ENCODE assay signal across 8 cellular contexts in the genomic region with DNA sequence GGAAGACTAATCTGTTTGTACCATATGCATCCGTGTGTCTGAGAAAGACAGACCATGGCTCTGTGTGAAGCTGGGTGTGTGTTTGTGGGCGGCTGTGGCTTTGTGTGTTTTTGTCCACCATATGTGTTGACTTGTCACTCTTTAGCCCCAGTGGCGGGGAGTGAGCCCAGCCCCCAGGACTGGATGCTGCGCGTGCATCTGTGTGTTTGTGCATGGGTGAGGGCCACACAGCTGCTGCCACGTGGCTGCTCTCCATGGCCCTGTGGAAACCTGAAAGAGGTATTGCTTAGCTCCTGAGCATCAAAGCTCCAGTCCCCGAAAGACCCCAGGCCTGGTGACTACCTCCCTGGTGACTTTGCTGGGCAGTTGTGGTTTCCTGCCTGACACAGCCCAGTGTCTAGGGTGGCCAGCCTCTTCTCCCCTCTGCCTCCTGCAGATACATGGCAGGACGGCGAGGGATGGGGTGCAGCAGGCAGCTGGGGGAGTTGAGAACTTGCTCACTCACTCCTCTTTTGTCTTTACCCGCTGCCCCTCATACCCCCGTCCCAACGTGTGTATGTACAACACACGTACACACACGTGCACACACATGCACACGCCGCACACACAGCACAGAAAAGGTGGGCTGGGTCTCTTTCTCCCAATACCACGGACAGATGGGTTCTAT. TPM values are rescaled to one million over a fixed set of nuclear protein-coding genes. Genes with fewer than 3 reads are reported as not detected.
DNase-seq lines count a peak whose midpoint lies in the region; ATAC-seq, FAIRE-seq and TF ChIP-seq lines count a peak whose summit lies in the region.

No MANE protein-coding gene starts in this region.

- H3K9me3 ChIP-seq in HCT116 (ENCODE audit: control insufficient read depth in 1 of 2, insufficient read depth in 1 of 2, low read depth in 1 of 2, low read length in 2 of 2) = no peaks in the 10 kb centered on the region
- H3K9me3 ChIP-seq in adipocyte (ENCODE audit: control insufficient read depth, low read length) = no peaks in the 10 kb centered on the region
- H3K9me3 ChIP-seq in iPS-18c (ENCODE audit: control insufficient read depth, insufficient read depth, low read length) = peaks cover 3% of the 10 kb centered on the region
- no peaks in the 10 kb centered on the region for H3K9me3 ChIP-seq in skeletal muscle tissue (ENCODE audit: control insufficient read depth in 3 of 3, low read length in 3 of 3)

- H3K36me3 ChIP-seq in HCT116 (ENCODE audit: control insufficient read depth in 1 of 2, insufficient read depth in 2 of 2, low read length in 2 of 2) (no peaks in the 10 kb centered on the region), adipocyte (ENCODE audit: control insufficient read depth, insufficient read depth, low read length, severe bottlenecking) (no peaks in the 10 kb centered on the region), skeletal muscle tissue (ENCODE audit: control insufficient read depth in 3 of 3, insufficient read depth in 3 of 3, low read length in 3 of 3) (no peaks in the 10 kb centered on the region)

- H3K9me2 ChIP-seq in HCT116 (ENCODE audit: insufficient read depth) = no peaks in the 10 kb centered on the region

- no peak for FAIRE-seq in GM12892 (lab: Jason Lieb, UNC)

- H4K20me1 ChIP-seq in HCT116 (ENCODE audit: insufficient read depth) = no peaks in the 10 kb centered on the region

- TF ChIP-seq RAD21 in HCT116 (IDR thresholded peaks at IDR 0.05; ENCODE audit: low read depth) = no peak

- TF ChIP-seq CTCF in HCT116 (IDR thresholded peaks at IDR 0.05 in 2 of 3, conservative IDR thresholded peaks at IDR 0.05 in 1 of 3; ENCODE audit: borderline replicate concordance in 1 of 3, insufficient read depth in 1 of 3, low read depth in 2 of 3, low read length in 2 of 3) = no peak

- intact Hi-C loops in HCT116 (cut with micrococcal nuclease) = no loop called here

- no TSS peak for BruUV-seq in HCT116 (replicated peaks; lab: Mats Ljungman, UMichigan)

- no peak overlapping the region for H3K9ac ChIP-seq in HCT116 (ENCODE audit: low read length)
- H3K9ac ChIP-seq in adipocyte (ENCODE audit: low read length) = peak overlapping the region; percentile 79
- peak overlapping the region in 1 of 3 donors; percentile 33 for H3K9ac ChIP-seq in skeletal muscle tissue (ENCODE audit: low read depth in 1 of 3, low read length in 3 of 3)

- no peak for DNase-seq in HCT116 (ENCODE audit: low read depth, low spot score)
- no peak for DNase-seq in adipocyte (ENCODE audit: low read depth)
- no peak for DNase-seq in mesenteric fat pad (ENCODE audit: low spot score)
- DNase-seq in superior temporal gyrus (ENCODE audit: extremely low spot score) = no peak
- no peak for DNase-seq in GM12892 (ENCODE audit: insufficient read length)
- DNase-seq in activated CD4-positive, CD25-positive, alpha-beta regulatory T cell (lab: John Stamatoyannopoulos, UW) = no peak

- POLR2A ChIA-PET in HCT116 (lab: Charles Lee) = no interaction called here

- no peak overlapping the region for H2AFZ ChIP-seq in HCT116 (ENCODE audit: low read depth, low read length, poor library complexity, severe bottlenecking)

- ATAC-seq in HCT116 = no peak

- H3K27me3 ChIP-seq in HCT116 (ENCODE audit: insufficient read depth, low read length) (no peaks in the 10 kb centered on the region), adipocyte (replicated peaks; ENCODE audit: control insufficient read depth, insufficient read depth, low read length) (no peaks in the 10 kb centered on the region), skeletal muscle tissue (ENCODE audit: control insufficient read depth in 3 of 3, insufficient read depth in 3 of 3, low read length in 3 of 3) (peaks cover 9 to 36% (median 25%) of the 10 kb centered on the region in 3 donors)

- H3K4me2 ChIP-seq in HCT116 (ENCODE audit: low read length) = peak overlapping the region; percentile 96

- H3K4me1 ChIP-seq in HCT116 (ENCODE audit: control insufficient read depth in 1 of 2, insufficient read depth in 2 of 2, low read length in 2 of 2) (peaks cover 37 to 54% of the 10 kb centered on the region in 2 experiments), adipocyte (ENCODE audit: control insufficient read depth, insufficient read depth, low read length) (peaks cover 33% of the 10 kb centered on the region), skeletal muscle tissue (ENCODE audit: control insufficient read depth in 3 of 3, insufficient read depth in 3 of 3, low read length in 3 of 3) (peaks cover 13 to 28% (median 21%) of the 10 kb centered on the region in 3 donors)

- TF ChIP-seq POLR2A in HCT116 (IDR thresholded peaks at IDR 0.05; ENCODE audit: borderline replicate concordance, extremely low read depth, insufficient read depth, insufficient read length) (no peak), GM12892 (IDR thresholded peaks at IDR 0.05; ENCODE audit: low read depth, low read length) (no peak)

- RAD21 ChIA-PET in HCT116 (lab: Charles Lee; ENCODE audit: low non-redundant PET in 1 of 2, low total read pairs in 2 of 2, uncharacterized antibody in 2 of 2, unreplicated experiment in 2 of 2) = no interaction called here

- H3K27ac ChIP-seq in HCT116 (ENCODE audit: low read depth, low read length) (no peak overlapping the region), skeletal muscle tissue (ENCODE audit: low read depth, low read length) (peak overlapping the region; percentile 51)

- H3K79me2 ChIP-seq in HCT116 (ENCODE audit: insufficient read depth, low read length) = peaks cover 3% of the 10 kb centered on the region; the same call in 1 of the 2 replicates

- CTCF ChIA-PET in HCT116 (lab: Charles Lee) = no interaction called here

- H3K4me3 ChIP-seq in HCT116 (replicated peaks in 1 of 2; ENCODE audit: low read depth in 1 of 2, low read length in 2 of 2) (no peak overlapping the region), adipocyte (ENCODE audit: low read length) (peak overlapping the region; percentile 74), iPS-18c (ENCODE audit: insufficient read depth, low read depth, low read length) (peak overlapping the region; percentile 62), skeletal muscle tissue (ENCODE audit: low read length in 3 of 3) (peak overlapping the region in 1 of 3 donors; percentile 13)

TF ChIP-seq in HCT116, 20 proteins besides CTCF, POLR2A, EP300 and RAD21:
- TF ChIP-seq, protein P1, sequence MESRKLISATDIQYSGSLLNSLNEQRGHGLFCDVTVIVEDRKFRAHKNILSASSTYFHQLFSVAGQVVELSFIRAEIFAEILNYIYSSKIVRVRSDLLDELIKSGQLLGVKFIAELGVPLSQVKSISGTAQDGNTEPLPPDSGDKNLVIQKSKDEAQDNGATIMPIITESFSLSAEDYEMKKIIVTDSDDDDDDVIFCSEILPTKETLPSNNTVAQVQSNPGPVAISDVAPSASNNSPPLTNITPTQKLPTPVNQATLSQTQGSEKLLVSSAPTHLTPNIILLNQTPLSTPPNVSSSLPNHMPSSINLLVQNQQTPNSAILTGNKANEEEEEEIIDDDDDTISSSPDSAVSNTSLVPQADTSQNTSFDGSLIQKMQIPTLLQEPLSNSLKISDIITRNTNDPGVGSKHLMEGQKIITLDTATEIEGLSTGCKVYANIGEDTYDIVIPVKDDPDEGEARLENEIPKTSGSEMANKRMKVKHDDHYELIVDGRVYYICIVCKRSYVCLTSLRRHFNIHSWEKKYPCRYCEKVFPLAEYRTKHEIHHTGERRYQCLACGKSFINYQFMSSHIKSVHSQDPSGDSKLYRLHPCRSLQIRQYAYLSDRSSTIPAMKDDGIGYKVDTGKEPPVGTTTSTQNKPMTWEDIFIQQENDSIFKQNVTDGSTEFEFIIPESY (IDR thresholded peaks at IDR 0.05; ENCODE audit: extremely low read depth, insufficient replicate concordance, low read length) = no peak
- no peak for TF ChIP-seq CBX3 (IDR thresholded peaks at IDR 0.05; ENCODE audit: low read depth)
- TF ChIP-seq ZFX (IDR thresholded peaks at IDR 0.05) = no peak
- no peak for TF ChIP-seq FOSL1 (IDR thresholded peaks at IDR 0.05; ENCODE audit: low read depth)
- TF ChIP-seq JUND (IDR thresholded peaks at IDR 0.05) = no peak
- TF ChIP-seq EZH2phosphoT487 (IDR thresholded peaks at IDR 0.05; ENCODE audit: borderline replicate concordance) = no peak
- no peak for TF ChIP-seq YY1 (IDR thresholded peaks at IDR 0.05; ENCODE audit: extremely low read depth, insufficient replicate concordance, low read depth, low read length)
- no peak for TF ChIP-seq ELF1 (IDR thresholded peaks at IDR 0.05; ENCODE audit: borderline replicate concordance, low read depth)
- no peak for TF ChIP-seq EZH2 (IDR thresholded peaks at IDR 0.05)

RNA-seq across cellular contexts. Expression of a gene that starts 6.5 kb away (rescaled TPM):
- total RNA-seq in HCT116 (2021; ENCODE audit: unreplicated experiment) (6.5 TPM), skeletal muscle tissue (27.7 TPM), mesenteric fat pad (1.6 TPM)
- polyA plus RNA-seq in HCT116 (2012) = 7.2 and 8.9 TPM in 2 replicates
- not detected for polyA plus RNA-seq in GM12892 (2012; ENCODE audit: missing spikeins)

Comparison
In these comparisons a context has a peak if more than half of its experiments do, and no peak if none do; other contexts are left out.
1. H3K4me3 ChIP-seq: peak in adipocyte (single experiment) and iPS-18c (single experiment); none in HCT116 (0 of 2).